ENCODE assay signal across 8 cellular contexts in genomic region chr12:131949431-131950181, GRCh38. TPM values are rescaled to one million over a fixed set of nuclear protein-coding genes. Genes with fewer than 3 reads are reported as not detected.
DNase-seq lines count a peak whose midpoint lies in the region; ATAC-seq, FAIRE-seq and TF ChIP-seq lines count a peak whose summit lies in the region.

EP400 (plus strand) TSS chr12:131949942; CDS start chr12:131960620, 10,678 bp downstream.

- H3K9me3 ChIP-seq in BLaER1 (no peaks in the 10 kb centered on the region), HepG2 (ENCODE audit: low read length) (no peaks in the 10 kb centered on the region)

- ATAC-seq in GM19324 (IDR thresholded peaks at IDR 0.05; ENCODE audit: low FRiP score, unreplicated experiment) (peak; percentile 92), HG03469 (IDR thresholded peaks at IDR 0.05; ENCODE audit: unreplicated experiment) (peak; percentile 77), HepG2 (peak; percentile 85)

- peaks cover 3% of the 10 kb centered on the region for H3K36me3 Mint-ChIP-seq in activated CD4-positive, alpha-beta T cell treated with anti-CD3 and anti-CD28 coated beads, Interleukin-2, amount 10 ng/mL, durations not matched to agents 7 days and 5 days (ENCODE audit: low read depth)

- peak within 1 kb of the TSS; percentile 93 for H3K27ac ChIP-seq in BLaER1
- H3K27ac ChIP-seq in HepG2 (ENCODE audit: extremely low read length, insufficient read depth, low read length): peak within 1 kb of the TSS; percentile 81

- no peaks in the 10 kb centered on the region for H3K9me3 Mint-ChIP-seq in activated CD4-positive, alpha-beta T cell treated with anti-CD3 and anti-CD28 coated beads, Interleukin-2, amount 10 ng/mL, durations not matched to agents 7 days and 5 days

- H3K27me3 ChIP-seq in BLaER1 (no peaks in the 10 kb centered on the region), HepG2 (ENCODE audit: control insufficient read depth in 1 of 2, insufficient read depth in 2 of 2, low read length in 2 of 2) (no peaks in the 10 kb centered on the region; a peak in 1 of 5 replicates)

- peak; percentile 48 for DNase-seq in NCI-H526 treated with DMSO at 0.1 percent for 48 hours (lab: John Stamatoyannopoulos, UW)
- DNase-seq in activated CD4-positive, alpha-beta T cell treated with anti-CD3 and anti-CD28 coated beads, Interleukin-2, amount 10 ng/mL, durations not matched to agents 7 days and 5 days: peak; percentile 93
- peak; percentile 93 for DNase-seq in dedifferentiated amniotic fluid mesenchymal stem cell (ENCODE audit: extremely low spot score)
- DNase-seq in HepG2 (ENCODE audit: low spot score): peak; percentile 74
- DNase-seq in stimulated activated CD4-positive, alpha-beta T cell treated with anti-CD3 and anti-CD28 coated beads, Interleukin-2, amount 100 ng/mL, for 48 hours: peak; percentile 95 to 96

- peak within 1 kb of the TSS; percentile 95 for H3K27ac Mint-ChIP-seq in activated CD4-positive, alpha-beta T cell treated with anti-CD3 and anti-CD28 coated beads, Interleukin-2, amount 10 ng/mL, durations not matched to agents 7 days and 5 days

- H3K4me1 ChIP-seq in BLaER1 (peaks cover 25% of the 10 kb centered on the region), HepG2 (ENCODE audit: insufficient read depth, low read length) (peaks cover 28% of the 10 kb centered on the region; the same call in 1 of the 2 replicates)

- H3K4me3 Mint-ChIP-seq in activated CD4-positive, alpha-beta T cell treated with anti-CD3 and anti-CD28 coated beads, Interleukin-2, amount 10 ng/mL, durations not matched to agents 7 days and 5 days: peak within 1 kb of the TSS; percentile 92

- no peak within 1 kb of the TSS for H2AFZ ChIP-seq in HepG2 (ENCODE audit: low read length)

- H4K20me1 ChIP-seq in BLaER1: peaks cover 54% of the 10 kb centered on the region
- H4K20me1 ChIP-seq in HepG2 (ENCODE audit: insufficient read depth, low read length): no peaks in the 10 kb centered on the region

- in situ Hi-C loops in HepG2 (cut with HindIII; ENCODE audit: extremely low pct_ligation_motif_present, low pct_unique_long_range_greater_than_20kb): no loop called here

- H3K79me2 ChIP-seq in HepG2 (ENCODE audit: insufficient read depth, low read length): peaks cover 33% of the 10 kb centered on the region

- TF ChIP-seq EP300 in HepG2 (IDR thresholded peaks at IDR 0.05; ENCODE audit: low read depth in 2 of 2, low read length in 2 of 2) (peak in 1 of 2 experiments; percentile 51; a peak in 2 of 4 replicates), HepG2 (CRISPR knock-in tag; IDR thresholded peaks at IDR 0.05; ENCODE audit: borderline replicate concordance) (no peak)

- H3K4me1 Mint-ChIP-seq in activated CD4-positive, alpha-beta T cell treated with anti-CD3 and anti-CD28 coated beads, Interleukin-2, amount 10 ng/mL, durations not matched to agents 7 days and 5 days: peaks cover 36% of the 10 kb centered on the region

- no peak for FAIRE-seq in HepG2 (lab: Jason Lieb, UNC)

- H3K27me3 Mint-ChIP-seq in activated CD4-positive, alpha-beta T cell treated with anti-CD3 and anti-CD28 coated beads, Interleukin-2, amount 10 ng/mL, durations not matched to agents 7 days and 5 days: no peaks in the 10 kb centered on the region

- peak within 1 kb of the TSS; percentile 96 for H3K9ac ChIP-seq in BLaER1
- peak within 1 kb of the TSS; percentile 93 for H3K9ac ChIP-seq in HepG2 (ENCODE audit: insufficient read depth, low read depth, low read length)

- intact Hi-C loops in HepG2 (cut with micrococcal nuclease; ENCODE audit: unreplicated experiment): no loop called here

- CTCF ChIA-PET in activated CD4-positive, alpha-beta T cell treated with anti-CD3 and anti-CD28 coated beads, Interleukin-2, amount 10 ng/mL, durations not matched to agents 7 days and 5 days (lab: Charles Lee): interaction anchor here (1.5 to 2.6 kb wide), 3 partner anchors 8 to 13 kb away, joined by 4 to 7 read pairs (median 5); no protein-coding TSS in a partner anchor
- CTCF ChIA-PET in HepG2 (lab: Yijun Ruan, JAX; ENCODE audit: low intra/inter-chr PET ratio, low total read pairs): interaction anchor here (1.1 kb wide), 1 partner anchor 98 kb away, joined by 5 read pairs; no protein-coding TSS in a partner anchor

- peak; percentile 84 for TF ChIP-seq RAD21 in HepG2 (CRISPR knock-in tag; IDR thresholded peaks at IDR 0.05)

- H3K4me2 ChIP-seq in BLaER1 (peak within 1 kb of the TSS; percentile 89), HepG2 (ENCODE audit: low read depth, low read length) (peak within 1 kb of the TSS; percentile 76)

- POLR2A ChIA-PET in activated CD4-positive, alpha-beta T cell treated with anti-CD3 and anti-CD28 coated beads, Interleukin-2, amount 10 ng/mL, durations not matched to agents 7 days and 5 days (lab: Charles Lee): interaction anchor here (0.6 kb wide), 1 partner anchor 958 kb away, joined by 3 read pairs; no protein-coding TSS in a partner anchor
- POLR2A ChIA-PET in HepG2 (lab: Yijun Ruan, JAX): interaction anchor here (1.0 to 1.4 kb wide), 2 partner anchors 10 to 99 kb away, joined by 3 to 4 read pairs; no protein-coding TSS in a partner anchor

- H3K36me3 ChIP-seq in BLaER1 (peaks cover 19% of the 10 kb centered on the region), HepG2 (replicated peaks in 1 of 2; ENCODE audit: control insufficient read depth in 1 of 2, insufficient read depth in 2 of 2, low read length in 2 of 2) (no peaks in the 10 kb centered on the region)

- BruUV-seq in HepG2 (replicated peaks; lab: Mats Ljungman, UMichigan): no TSS peak

- TF ChIP-seq CTCF in HepG2 (CRISPR knock-in tag; IDR thresholded peaks at IDR 0.05): peak; percentile 82

- H3K4me3 ChIP-seq in BLaER1: peak within 1 kb of the TSS; percentile 99
- peak within 1 kb of the TSS; percentile 75 to 98 (median 94) for H3K4me3 ChIP-seq in HepG2 (replicated peaks in 1 of 3; ENCODE audit: insufficient read depth in 1 of 3, low read depth in 2 of 3, low read length in 3 of 3)

- WGBS in HepG2 (ENCODE audit: low lambda C conversion rate): 1% methylated on average over 25 of the region's 97 CpGs

- TF ChIP-seq POLR2A in HepG2 (IDR thresholded peaks at IDR 0.05; ENCODE audit: insufficient read depth in 1 of 2, low read depth in 2 of 2, low read length in 2 of 2): peak; percentile 54 to 60; a peak in 3 of 4 replicates

TF ChIP-seq in HepG2, 621 proteins besides CTCF, POLR2A, EP300 and RAD21 (continues in another document):
- TF ChIP-seq ARNTL (CRISPR knock-in tag; IDR thresholded peaks at IDR 0.05) (no peak), SPEN (CRISPR knock-in tag; IDR thresholded peaks at IDR 0.05; ENCODE audit: low read depth) (peak; percentile 91), TFE3 (CRISPR knock-in tag; IDR thresholded peaks at IDR 0.05) (peak; percentile 15; the same call in 1 of the 2 replicates), TFAP4 (IDR thresholded peaks at IDR 0.05; ENCODE audit: borderline replicate concordance, low read depth) (no peak), CBX1 (IDR thresholded peaks at IDR 0.05; ENCODE audit: low read depth) (peak; percentile 70), ZNF616 (CRISPR knock-in tag; IDR thresholded peaks at IDR 0.05; ENCODE audit: low read depth) (peak; percentile 39; the same call in 1 of the 2 replicates)

RNA-seq across cellular contexts. Expression of gene EP400, which starts in this region (rescaled TPM):
- total RNA-seq in activated CD4-positive, alpha-beta T cell treated with anti-CD3 and anti-CD28 coated beads, Interleukin-2, amount 10 ng/mL, durations not matched to agents 7 days and 5 days: 10 to 100 TPM; 53.9 to 57.0 TPM
- 5.0 and 8.4 TPM in 2 replicates for total RNA-seq in HepG2 (2016; rRNA removed; fragmentation: Illumina TruSeq; extraction: Trizol)
- total RNA-seq in HepG2 (2016; cell fraction: cytosol; rRNA removed; fragmentation: Illumina TruSeq; extraction: Trizol; ENCODE audit: low read depth): 4.7 TPM in 2 replicates
- total RNA-seq in HepG2 (2016; cell fraction: insoluble cytoplasmic fraction; rRNA removed; fragmentation: Illumina TruSeq; extraction: Trizol): 3.7 and 7.0 TPM in 2 replicates
- 6.0 and 6.1 TPM in 2 replicates for total RNA-seq in HepG2 (2016; cell fraction: membrane; rRNA removed; fragmentation: Illumina TruSeq; extraction: Trizol)
- total RNA-seq in HepG2 (2016; cell fraction: nucleus; rRNA removed; fragmentation: Illumina TruSeq; extraction: Trizol): 13.3 and 16.0 TPM in 2 replicates
- polyA plus RNA-seq in HepG2 (2011; rRNA removed): 4.2 and 4.9 TPM in 2 replicates
- 2.4 and 3.4 TPM in 2 replicates for polyA plus RNA-seq in HepG2 (2011; cell fraction: cytosol; rRNA removed)
- polyA plus RNA-seq in HepG2 (2011; cell fraction: nucleus; rRNA removed): 23.5 and 23.6 TPM in 2 replicates
- 16.1 and 16.9 TPM in 2 replicates for polyA plus RNA-seq in HepG2 (2012)
- 1.1 TPM in 2 replicates for polyA plus RNA-seq in HepG2 (2016; cell fraction: cytosol; fragmentation: Illumina TruSeq; extraction: Trizol; ENCODE audit: low read depth)
- 11.0 and 15.9 TPM in 2 replicates for polyA plus RNA-seq in HepG2 (2016; cell fraction: insoluble cytoplasmic fraction; fragmentation: Illumina TruSeq; extraction: Trizol; ENCODE audit: low read depth)
- 2.6 and 2.7 TPM in 2 replicates for polyA plus RNA-seq in HepG2 (2016; cell fraction: membrane; fragmentation: Illumina TruSeq; extraction: Trizol; ENCODE audit: low read depth)
- polyA plus RNA-seq in HepG2 (2016; cell fraction: nucleus; fragmentation: Illumina TruSeq; extraction: Trizol; ENCODE audit: insufficient read depth, low read depth): 43.2 and 47.1 TPM in 2 replicates
- polyA minus RNA-seq in HepG2 (2011; rRNA and poly(A)+ RNA removed; ENCODE audit: low replicate concordance): 7.5 and 11.1 TPM in 2 replicates
- polyA minus RNA-seq in HepG2 (2011; cell fraction: cytosol; rRNA and poly(A)+ RNA removed): 7.5 and 8.3 TPM in 2 replicates
- polyA minus RNA-seq in HepG2 (2011; cell fraction: nucleus; rRNA and poly(A)+ RNA removed): 16.2 and 18.8 TPM in 2 replicates

Comparison
In these comparisons a context has a peak if more than half of its experiments do, and no peak if none do; other contexts are left out.
1. Peak in every context shown above with its lines: DNase-seq, ATAC-seq, H3K4me3 ChIP-seq and H3K27ac ChIP-seq.